32 cellular contexts compared by ENCODE assay signal in the genomic region with DNA sequence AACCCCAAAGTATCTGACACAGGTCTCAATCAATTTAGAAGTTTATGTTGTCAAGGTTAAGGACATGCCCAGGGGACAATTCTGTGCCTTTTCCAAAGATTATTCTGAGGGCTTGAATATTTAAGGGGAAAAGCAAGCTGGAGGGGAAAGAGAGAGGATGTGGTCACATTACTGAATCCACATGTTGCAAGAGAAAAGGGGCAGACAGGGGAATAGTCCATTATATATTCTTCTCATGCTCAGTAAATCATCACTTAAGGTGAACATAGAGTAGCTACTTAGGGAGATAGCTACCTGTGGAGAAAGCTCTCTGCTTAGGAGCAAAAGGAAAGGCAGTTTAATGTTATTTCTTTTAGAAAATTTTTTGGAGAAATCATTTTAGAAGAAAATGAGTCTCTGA.
"Had no signal": no experiment of that assay in that cellular context is flagged by ENCODE, and none has a peak within 500 bp of the region (broad histone marks: within the 10 kb centered on the region; RNA-seq: fewer than 3 reads in every experiment).

No MANE protein-coding gene starts in this region.

- ATAC-seq: activated CD8-positive, alpha-beta T cell treated with anti-CD3 and anti-CD28 coated beads for 36 hours; activated T-cell treated with anti-CD3 and anti-CD28 coated beads, Interleukin-2, amount 50 U/mL, for 72 hours; activated T-helper 17 cell treated with anti-CD3 and anti-CD28 coated beads, Interleukin-2, amount 50 U/mL, for 72 hours; PC-3; SK-N-SH treated with all-trans-retinoic acid at 6 μM for 48 hours; T-cell had no signal

- H3K4me1 Mint-ChIP-seq: activated CD4-positive, alpha-beta T cell treated with anti-CD3 and anti-CD28 coated beads, Interleukin-2, amount 10 ng/mL, durations not matched to agents 24 days and 14 days; activated naive CD8-positive, alpha-beta T cell treated with anti-CD3 and anti-CD28 coated beads for 36 hours; activated T-helper 17 cell treated with anti-CD3 and anti-CD28 coated beads, Interleukin-2, amount 50 U/mL, for 72 hours; T-cell had no signal

- H3K27ac ChIP-seq: brain microvascular endothelial cell, Peyer's patch, SJSA1, WERI-Rb-1 had no signal

- H3K9me3 Mint-ChIP-seq: activated CD4-positive, alpha-beta T cell treated with anti-CD3 and anti-CD28 coated beads, Interleukin-2, amount 10 ng/mL, durations not matched to agents 24 days and 14 days had no signal

- H3K4me3 ChIP-seq: MG63, Peyer's patch, SJSA1 had no signal

- H3K27ac Mint-ChIP-seq: activated CD4-positive, alpha-beta T cell treated with anti-CD3 and anti-CD28 coated beads, Interleukin-2, amount 10 ng/mL, durations not matched to agents 24 days and 14 days; activated CD8-positive, alpha-beta T cell treated with anti-CD3 and anti-CD28 coated beads for 36 hours; activated naive CD8-positive, alpha-beta T cell treated with anti-CD3 and anti-CD28 coated beads for 36 hours; activated T-cell treated with anti-CD3 and anti-CD28 coated beads, Interleukin-2, amount 50 U/mL, for 72 hours; activated T-helper 17 cell treated with anti-CD3 and anti-CD28 coated beads, Interleukin-2, amount 50 U/mL, for 72 hours; T-cell had no signal

- H3K27me3 ChIP-seq: brain microvascular endothelial cell, MG63, Peyer's patch, SJSA1 had no signal

- H3K9me3 ChIP-seq: MG63, Peyer's patch, SJSA1 had no signal

- H3K36me3 ChIP-seq: brain microvascular endothelial cell, MG63, Peyer's patch, SJSA1, WERI-Rb-1 had no signal

- DNase-seq: activated CD4-positive, alpha-beta T cell treated with anti-CD3 and anti-CD28 coated beads, Interleukin-2, amount 10 ng/mL, durations not matched to agents 24 days and 14 days; activated CD4-positive, alpha-beta T cell treated with anti-CD3 and anti-CD28 coated beads, Interleukin-2, amount 50 U/mL, for 4 hours; activated CD8-positive, alpha-beta T cell treated with anti-CD3 and anti-CD28 coated beads for 36 hours; activated effector memory CD4-positive, alpha-beta T cell treated with anti-CD3 and anti-CD28 coated beads, Interleukin-2, amount 50 U/mL, for 16 hours; activated naive CD4-positive, alpha-beta T cell; activated naive CD4-positive, alpha-beta T cell treated with anti-CD3 and anti-CD28 coated beads, Interleukin-2, amount 50 U/mL, for 16 hours; activated naive CD8-positive, alpha-beta T cell treated with anti-CD3 and anti-CD28 coated beads for 36 hours; activated T-cell treated with anti-CD3 and anti-CD28 coated beads, Interleukin-2, amount 50 U/mL, for 1 hour; activated T-cell treated with anti-CD3 and anti-CD28 coated beads, Interleukin-2, amount 50 U/mL, for 72 hours; amniotic stem cell; aorta; brain microvascular endothelial cell; central memory CD4-positive, alpha-beta T cell; KG1; MG63; NCI-H1048; NCI-H2029; NCI-H2107; NCI-H226; NCI-H446 treated with DMSO at 0.1 percent for 48 hours; NCI-H524; PC-3; Peyer's patch; RPMI8226; SHP77 treated with DMSO at 0.1 percent for 48 hours; T-cell; T-helper 2 cell; T-helper 9 cell; WERI-Rb-1 had no signal

- H3K4me3 Mint-ChIP-seq: activated CD4-positive, alpha-beta T cell treated with anti-CD3 and anti-CD28 coated beads, Interleukin-2, amount 10 ng/mL, durations not matched to agents 24 days and 14 days; activated CD8-positive, alpha-beta T cell treated with anti-CD3 and anti-CD28 coated beads for 36 hours; activated naive CD8-positive, alpha-beta T cell treated with anti-CD3 and anti-CD28 coated beads for 36 hours; activated T-cell treated with anti-CD3 and anti-CD28 coated beads, Interleukin-2, amount 50 U/mL, for 72 hours; activated T-helper 17 cell treated with anti-CD3 and anti-CD28 coated beads, Interleukin-2, amount 50 U/mL, for 72 hours; T-cell had no signal

- H3K4me1 ChIP-seq: Peyer's patch, SJSA1 had no signal

- H3K27me3 Mint-ChIP-seq: activated CD4-positive, alpha-beta T cell treated with anti-CD3 and anti-CD28 coated beads, Interleukin-2, amount 10 ng/mL, durations not matched to agents 24 days and 14 days; activated CD8-positive, alpha-beta T cell treated with anti-CD3 and anti-CD28 coated beads for 36 hours; activated naive CD8-positive, alpha-beta T cell treated with anti-CD3 and anti-CD28 coated beads for 36 hours; activated T-helper 17 cell treated with anti-CD3 and anti-CD28 coated beads, Interleukin-2, amount 50 U/mL, for 72 hours; T-cell had no signal

- H3K36me3 Mint-ChIP-seq: activated naive CD8-positive, alpha-beta T cell treated with anti-CD3 and anti-CD28 coated beads for 36 hours; T-cell had no signal
